ENCODE assay signal across 20 cellular contexts in the genomic region with DNA sequence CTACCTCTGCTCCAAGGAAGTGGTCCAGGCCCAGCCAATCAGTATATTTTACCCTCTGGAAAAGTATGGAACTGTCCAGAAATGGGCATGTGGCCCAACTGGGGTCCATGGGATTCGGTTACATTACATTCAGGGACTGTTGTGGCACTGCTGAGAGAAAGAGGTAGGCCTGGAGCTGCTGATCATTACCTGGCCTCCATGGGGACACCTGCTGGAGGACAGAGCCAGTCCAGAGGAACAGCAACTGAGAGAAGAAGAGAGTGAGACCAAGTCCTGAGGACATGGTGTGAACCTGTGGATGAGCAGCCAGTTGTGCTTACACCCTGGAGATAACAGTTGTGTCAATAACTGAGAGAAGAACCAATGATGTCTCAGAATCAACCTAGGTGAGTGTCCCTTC. TPM values are rescaled to one million over a fixed set of nuclear protein-coding genes. Genes with fewer than 3 reads are reported as not detected.
DNase-seq lines count a peak whose midpoint lies in the region; ATAC-seq and TF ChIP-seq lines count a peak whose summit lies in the region.
"Had no signal": no experiment of that assay in that cellular context is flagged by ENCODE, and none has a peak within 500 bp of the region (broad histone marks: within the 10 kb centered on the region; RNA-seq: fewer than 3 reads in every experiment).

No MANE protein-coding gene starts in this region.

- TF ChIP-seq POLR2A in HCT116 (IDR thresholded peaks at IDR 0.05; ENCODE audit: borderline replicate concordance, extremely low read depth, insufficient read depth, insufficient read length) = no peak

- H3K79me2 ChIP-seq in HCT116 (ENCODE audit: insufficient read depth, low read length) = no peaks in the 10 kb centered on the region

- RAD21 ChIA-PET in HCT116 (lab: Charles Lee; ENCODE audit: low non-redundant PET in 1 of 2, low total read pairs in 2 of 2, uncharacterized antibody in 2 of 2, unreplicated experiment in 2 of 2) = no interaction called here

- no peaks in the 10 kb centered on the region for H3K9me2 ChIP-seq in HCT116 (ENCODE audit: insufficient read depth)

- no TSS peak for BruUV-seq in HCT116 (replicated peaks; lab: Mats Ljungman, UMichigan)

- no peaks in the 10 kb centered on the region for H4K20me1 ChIP-seq in HCT116 (ENCODE audit: insufficient read depth)

- DNase-seq in GM06990 (ENCODE audit: extremely low read depth, insufficient read length) (no peak), HCT116 (ENCODE audit: low read depth, low spot score) (no peak), SW480 (ENCODE audit: low spot score) (peak; percentile 18), left lobe of liver (ENCODE audit: low spot score) (no peak), NCI-H1417 treated with DMSO at 0.1 percent for 48 hours (lab: John Stamatoyannopoulos, UW) (no peak), upper lobe of right lung (no peak)
- DNase-seq: activated CD4-positive, alpha-beta T cell treated with anti-CD3 and anti-CD28 coated beads, Interleukin-2, amount 50 U/mL, for 4 hours; amygdala; caudate nucleus; EL; MG63; mucosa of descending colon; NCI-H187 treated with DMSO at 0.1 percent for 48 hours; spleen; stimulated activated CD8-positive, alpha-beta memory T cell treated with anti-CD3 and anti-CD28 coated beads, Interleukin-4, amount 100 ng/mL, for 48 hours had no signal

- intact Hi-C loops in HCT116 (cut with micrococcal nuclease) (no loop called here), upper lobe of right lung (cut with DNase I) (no loop called here)

- no peaks in the 10 kb centered on the region for H3K9me3 ChIP-seq in HCT116 (ENCODE audit: control insufficient read depth in 1 of 2, insufficient read depth in 1 of 2, low read depth in 1 of 2, low read length in 2 of 2)
- H3K9me3 ChIP-seq in upper lobe of right lung = no peaks in the 10 kb centered on the region
- H3K9me3 ChIP-seq: esophagus muscularis mucosa, mucosa of descending colon had no signal

- TF ChIP-seq CTCF in GM06990 (IDR thresholded peaks at IDR 0.05; ENCODE audit: insufficient read depth, low read length, poor library complexity, severe bottlenecking) = peak; percentile 16
- peak in 2 of 3 experiments; percentile 44 to 52; a peak in 4 of 6 replicates for TF ChIP-seq CTCF in HCT116 (IDR thresholded peaks at IDR 0.05 in 2 of 3, conservative IDR thresholded peaks at IDR 0.05 in 1 of 3; ENCODE audit: borderline replicate concordance in 1 of 3, insufficient read depth in 1 of 3, low read depth in 2 of 3, low read length in 2 of 3)
- no peak for TF ChIP-seq CTCF in upper lobe of right lung (IDR thresholded peaks at IDR 0.05)

- ATAC-seq in HCT116 = peak; percentile 92
- ATAC-seq in left lobe of liver = peak; percentile 55
- no peak for ATAC-seq in upper lobe of right lung
- no peak for ATAC-seq in GM18520 (IDR thresholded peaks at IDR 0.05; ENCODE audit: unreplicated experiment)
- ATAC-seq: mucosa of descending colon had no signal

- CTCF ChIA-PET in HCT116 (lab: Charles Lee) = interaction anchor here (1.1 kb wide), 1 partner anchor 311 kb away, joined by 3 read pairs; a partner anchor contains a TSS

- H3K36me3 ChIP-seq in GM06990 (ENCODE audit: control insufficient read depth, insufficient read depth, low read length) (no peaks in the 10 kb centered on the region), HCT116 (ENCODE audit: control insufficient read depth in 1 of 2, insufficient read depth in 2 of 2, low read length in 2 of 2) (no peaks in the 10 kb centered on the region), upper lobe of right lung (no peaks in the 10 kb centered on the region)
- H3K36me3 ChIP-seq: esophagus muscularis mucosa, MG63, neural progenitor cell, spleen had no signal

- H3K27me3 ChIP-seq in GM06990 (replicated peaks; ENCODE audit: control insufficient read depth, insufficient read depth, low read length) (no peaks in the 10 kb centered on the region), HCT116 (ENCODE audit: insufficient read depth, low read length) (no peaks in the 10 kb centered on the region), upper lobe of right lung (no peaks in the 10 kb centered on the region)
- H3K27me3 ChIP-seq: esophagus muscularis mucosa, MG63, neural progenitor cell, spleen had no signal

- no peak overlapping the region for H3K9ac ChIP-seq in HCT116 (ENCODE audit: low read length)
- H3K9ac ChIP-seq: neural progenitor cell had no signal

- no peak overlapping the region for H3K4me2 ChIP-seq in HCT116 (ENCODE audit: low read length)
- H3K4me2 ChIP-seq: neural progenitor cell had no signal

- H3K27ac ChIP-seq in HCT116 (ENCODE audit: low read depth, low read length) (no peak overlapping the region), upper lobe of right lung (no peak overlapping the region)
- H3K27ac ChIP-seq: esophagus muscularis mucosa, neural progenitor cell, RWPE1, spleen had no signal

- H2AFZ ChIP-seq in HCT116 (ENCODE audit: low read depth, low read length, poor library complexity, severe bottlenecking) = peak overlapping the region; percentile 35
- H2AFZ ChIP-seq: neural progenitor cell had no signal

- POLR2A ChIA-PET in HCT116 (lab: Charles Lee) = no interaction called here

- TF ChIP-seq RAD21 in HCT116 (IDR thresholded peaks at IDR 0.05; ENCODE audit: low read depth) = 0 out of 2 replicates have a peak, but pooled peaks have one; percentile 10

- H3K4me1 ChIP-seq in HCT116 (ENCODE audit: control insufficient read depth in 1 of 2, insufficient read depth in 2 of 2, low read length in 2 of 2) (no peaks in the 10 kb centered on the region), upper lobe of right lung (no peaks in the 10 kb centered on the region)
- H3K4me1 ChIP-seq: spleen had no signal

- H3K4me3 ChIP-seq in GM06990 (replicated peaks; ENCODE audit: low read depth, low read length) = no peak overlapping the region
- H3K4me3 ChIP-seq in HCT116 (replicated peaks in 1 of 2; ENCODE audit: low read depth in 1 of 2, low read length in 2 of 2) = no peak overlapping the region
- H3K4me3 ChIP-seq in upper lobe of right lung = no peak overlapping the region
- H3K4me3 ChIP-seq: esophagus muscularis mucosa, MG63, mucosa of descending colon, neural progenitor cell, spleen had no signal

TF ChIP-seq in HCT116, 20 proteins besides CTCF, POLR2A, EP300 and RAD21:
- TF ChIP-seq ZFX (IDR thresholded peaks at IDR 0.05) = 0 out of 2 replicates have a peak, but pooled peaks have one; percentile 14
- no peak for TF ChIP-seq EZH2phosphoT487 (IDR thresholded peaks at IDR 0.05; ENCODE audit: borderline replicate concordance)

RNA-seq across cellular contexts. Expression of a gene that starts 48.2 kb away (rescaled TPM):
- total RNA-seq in HCT116 (2021; ENCODE audit: unreplicated experiment) (not detected), left lobe of liver (not detected), upper lobe of right lung (not detected)
- polyA plus RNA-seq in HCT116 (2012) = not detected in 2 replicates
- total RNA-seq: esophagus muscularis mucosa, mucosa of descending colon, spleen, temporal lobe had no signal

Comparison
In these comparisons a context has a peak if more than half of its experiments do, and no peak if none do; other contexts are left out.
1. ATAC-seq: peak in HCT116 (single experiment) and left lobe of liver (single experiment); none in upper lobe of right lung (single experiment) and GM18520 (single experiment).